18 cellular contexts compared by ENCODE assay signal in the genomic region with DNA sequence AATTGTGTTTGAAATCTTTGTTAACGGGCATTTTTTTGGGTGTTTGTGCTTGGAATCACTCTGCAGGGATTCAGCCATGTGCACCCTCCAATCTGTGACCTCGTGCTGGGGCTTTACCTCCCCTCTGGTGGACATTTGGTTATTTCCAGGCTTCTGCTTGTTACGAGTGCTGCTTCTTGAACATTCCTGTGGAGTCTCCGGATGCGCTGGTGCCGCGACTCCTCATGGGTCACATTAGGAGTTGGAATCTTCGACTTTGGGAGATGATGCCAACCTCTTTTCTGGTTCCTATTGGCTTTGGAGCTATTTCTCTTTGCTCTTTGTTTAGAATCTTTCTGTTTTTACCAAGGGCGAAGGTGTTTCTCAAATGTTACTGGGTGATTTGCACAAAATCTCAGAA.
"Had no signal": no experiment of that assay in that cellular context is flagged by ENCODE, and none has a peak within 500 bp of the region (broad histone marks: within the 10 kb centered on the region; RNA-seq: fewer than 3 reads in every experiment).

No MANE protein-coding gene starts in this region.

- H3K27ac ChIP-seq: foreskin keratinocyte, prostate gland, right atrium auricular region, skin epidermis, testis, upper lobe of left lung, WERI-Rb-1 had no signal

- DNase-seq: activated CD4-positive, alpha-beta T cell treated with anti-CD3 and anti-CD28 coated beads, Interleukin-2, amount 50 U/mL, for 4 hours; activated effector memory CD4-positive, alpha-beta T cell treated with anti-CD3 and anti-CD28 coated beads, Interleukin-2, amount 50 U/mL, for 16 hours; activated T-cell treated with anti-CD3 and anti-CD28 coated beads, Interleukin-2, amount 50 U/mL, for 72 hours; foreskin keratinocyte; mesendoderm; natural killer cell; stimulated activated CD4-positive, alpha-beta T cell treated with anti-CD3 and anti-CD28 coated beads, Interleukin-15, amount 100 ng/mL, for 24 hours; stimulated activated CD4-positive, alpha-beta T cell treated with anti-CD3 and anti-CD28 coated beads, Interleukin-2, amount 100 ng/mL, for 48 hours; stimulated activated naive CD8-positive, alpha-beta T cell treated with anti-CD3 and anti-CD28 coated beads, Interleukin-15, amount 100 ng/mL, for 72 hours; SW 1271; T-helper 2 cell; testis; upper lobe of left lung had no signal

- H3K36me3 ChIP-seq: prostate gland, right atrium auricular region, upper lobe of left lung, WERI-Rb-1 had no signal

- H3K36me3 Mint-ChIP-seq: activated naive CD4-positive, alpha-beta T cell treated with anti-CD3 and anti-CD28 coated beads, Interleukin-2, amount 50 U/mL, for 24 hours; natural killer cell had no signal

- H3K4me1 ChIP-seq: foreskin keratinocyte, prostate gland had no signal

- H3K4me3 Mint-ChIP-seq: activated naive CD4-positive, alpha-beta T cell treated with anti-CD3 and anti-CD28 coated beads, Interleukin-2, amount 50 U/mL, for 24 hours; activated T-cell treated with anti-CD3 and anti-CD28 coated beads, Interleukin-2, amount 50 U/mL, for 72 hours; natural killer cell; stimulated activated naive CD8-positive, alpha-beta T cell treated with anti-CD3 and anti-CD28 coated beads, Interleukin-15, amount 100 ng/mL, for 72 hours had no signal

- H3K27me3 ChIP-seq: foreskin keratinocyte, right atrium auricular region, testis had no signal

- H3K9me3 ChIP-seq: prostate gland, right atrium auricular region, testis, upper lobe of left lung had no signal

- H3K4me3 ChIP-seq: prostate gland, right atrium auricular region, skin epidermis, testis, upper lobe of left lung had no signal

- H3K27ac Mint-ChIP-seq: activated naive CD4-positive, alpha-beta T cell treated with anti-CD3 and anti-CD28 coated beads, Interleukin-2, amount 50 U/mL, for 24 hours; activated T-cell treated with anti-CD3 and anti-CD28 coated beads, Interleukin-2, amount 50 U/mL, for 72 hours; natural killer cell had no signal

- H3K9me3 Mint-ChIP-seq: activated naive CD4-positive, alpha-beta T cell treated with anti-CD3 and anti-CD28 coated beads, Interleukin-2, amount 50 U/mL, for 24 hours; natural killer cell had no signal

- ATAC-seq: foreskin keratinocyte had no signal
